23 cellular contexts compared by ENCODE assay signal in genomic region chr3:158368271-158368670, GRCh38.
DNase-seq lines count a peak whose midpoint lies in the region.
"Had no signal": no experiment of that assay in that cellular context is flagged by ENCODE, and none has a peak within 500 bp of the region (broad histone marks: within the 10 kb centered on the region; RNA-seq: fewer than 3 reads in every experiment).

No MANE protein-coding gene starts in this region.

- DNase-seq in DMS53 treated with DMSO at 0.1 percent for 48 hours (lab: John Stamatoyannopoulos, UW; ENCODE audit: unreplicated experiment) (peak; percentile 39), NCI-H1105 treated with DMSO at 0.1 percent for 48 hours (lab: John Stamatoyannopoulos, UW) (peak; percentile 13), NCI-H82 treated with DMSO at 0.1 percent for 48 hours (lab: John Stamatoyannopoulos, UW; ENCODE audit: unreplicated experiment) (peak; percentile 93), islet precursor cell (peak; percentile 55), activated gamma-delta T cell (lab: John Stamatoyannopoulos, UW) (no peak), NCI-H2196 treated with DMSO at 0.1 percent for 48 hours (lab: John Stamatoyannopoulos, UW; ENCODE audit: unreplicated experiment) (no peak), KG1 (lab: John Stamatoyannopoulos, UW) (no peak)
- DNase-seq: activated CD4-positive, alpha-beta T cell treated with anti-CD3 and anti-CD28 coated beads for 4 hours; activated effector memory CD4-positive, alpha-beta T cell treated with Interleukin-2 at 50 U/mL for 16 hours; activated naive CD8-positive, alpha-beta T cell treated with anti-CD3 and anti-CD28 coated beads, Interleukin-2, amount 50 U/mL, for 24 hours; activated T-cell treated with anti-CD3 and anti-CD28 coated beads for 4 hours; Calu3; central memory CD4-positive, alpha-beta T cell; foreskin keratinocyte; heart right ventricle; HFFc6; NCI-H1092; NCI-H510A; nephron progenitor cell; pancreas; stimulated activated CD4-positive, alpha-beta T cell treated with anti-CD3 and anti-CD28 coated beads, Interleukin-2, amount 100 ng/mL, for 48 hours; T-helper 17 cell; upper lobe of left lung had no signal

Comparison
In these comparisons a context has a peak if more than half of its experiments do, and no peak if none do; other contexts are left out.
1. DNase-seq: peak in DMS53 treated with DMSO at 0.1 percent for 48 hours (single experiment), NCI-H1105 treated with DMSO at 0.1 percent for 48 hours (single experiment), NCI-H82 treated with DMSO at 0.1 percent for 48 hours (single experiment) and islet precursor cell (single experiment); none in activated gamma-delta T cell (single experiment), NCI-H2196 treated with DMSO at 0.1 percent for 48 hours (single experiment) and KG1 (single experiment).